ENCODE assay signal across 11 cellular contexts in the genomic region with DNA sequence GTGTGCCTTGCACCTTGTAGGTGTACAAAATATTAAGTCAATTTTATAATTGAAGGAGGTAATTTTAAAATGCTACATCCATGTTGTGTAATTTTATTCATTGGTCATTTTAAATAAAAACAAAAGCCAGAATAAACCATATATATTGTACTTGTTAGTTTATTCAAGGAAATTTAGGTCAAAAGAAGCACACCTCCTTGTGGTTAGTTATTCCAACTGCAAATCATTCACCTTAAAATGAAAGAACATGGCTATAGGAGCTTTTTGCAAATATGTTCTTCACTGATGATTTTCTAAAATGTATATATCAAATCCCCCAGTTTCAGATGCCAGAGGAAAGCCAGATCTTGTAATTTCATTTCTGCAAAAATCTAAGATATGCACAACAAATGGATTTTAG. TPM values are rescaled to one million over a fixed set of nuclear protein-coding genes. Genes with fewer than 3 reads are reported as not detected.
A peak's percentile ranks its signal among the peaks of the same experiment; 100 is the strongest.
DNase-seq lines count a peak whose midpoint lies in the region; ATAC-seq and TF ChIP-seq lines count a peak whose summit lies in the region.
"Had no signal": no experiment of that assay in that cellular context is flagged by ENCODE, and none has a peak within 500 bp of the region (broad histone marks: within the 10 kb centered on the region; RNA-seq: fewer than 3 reads in every experiment).

No MANE protein-coding gene starts in this region.

- no peaks in the 10 kb centered on the region for H4K20me1 ChIP-seq in mammary epithelial cell (ENCODE audit: insufficient read depth, low read length)

- H3K27me3 ChIP-seq in mammary epithelial cell (ENCODE audit: insufficient read depth, low read length): no peaks in the 10 kb centered on the region

- no peaks in the 10 kb centered on the region for H3K36me3 ChIP-seq in mammary epithelial cell (ENCODE audit: insufficient read depth, low read length)

- H3K9ac ChIP-seq in mammary epithelial cell (ENCODE audit: insufficient read depth, low read length): no peak overlapping the region

- H3K4me3 ChIP-seq in mammary epithelial cell (replicated peaks in 1 of 3; ENCODE audit: insufficient read depth in 1 of 3, low read depth in 2 of 3, low read length in 3 of 3): no peak overlapping the region

- dilution Hi-C loops in mammary epithelial cell (cut with HindIII; ENCODE audit: low sequenced_read_pairs): no loop called here

- no peak overlapping the region for H3K4me3 Mint-ChIP-seq in mesothelial cell of epicardium

- no peak overlapping the region for H3K27ac ChIP-seq in mammary epithelial cell (ENCODE audit: insufficient read depth, low read depth, low read length)

- in situ Hi-C loops in mammary epithelial cell (cut with MboI; ENCODE audit: low sequenced_read_pairs in 2 of 2): no loop called here

- H3K36me3 Mint-ChIP-seq in mesothelial cell of epicardium: no peaks in the 10 kb centered on the region

- intact Hi-C loops in mammary epithelial cell (cut with micrococcal nuclease): loop anchor here (1.0 kb wide), 1 partner anchor 167 kb away; no protein-coding TSS in a partner anchor

- peaks cover 10% of the 10 kb centered on the region for H3K4me1 Mint-ChIP-seq in mesothelial cell of epicardium

- DNase-seq in EH (ENCODE audit: low read depth): peak; percentile 20
- peak; percentile 24 for DNase-seq in M059J (ENCODE audit: low read depth)
- DNase-seq in mammary epithelial cell: peak; percentile 23
- DNase-seq in mesothelial cell of epicardium (ENCODE audit: low spot score in 2 of 2, unreplicated experiment in 2 of 2): no peak
- DNase-seq in mucosa of gallbladder (ENCODE audit: low spot score): no peak
- DNase-seq: activated CD4-positive, alpha-beta T cell treated with anti-CD3 and anti-CD28 coated beads, Interleukin-2, amount 50 U/mL, for 4 hours; activated naive CD4-positive, alpha-beta T cell treated with Interleukin-2 at 50 U/mL for 16 hours; NCI-H446 had no signal

- BruUV-seq in mammary epithelial cell (replicated peaks; lab: Mats Ljungman, UMichigan): no TSS peak

- peak; percentile 25 to 38 for TF ChIP-seq CTCF in mammary epithelial cell (conservative IDR thresholded peaks at IDR 0.05 in 1 of 2, IDR thresholded peaks at IDR 0.05 in 1 of 2; ENCODE audit: extremely low read depth in 1 of 2, insufficient read depth in 1 of 2, low read depth in 1 of 2, low read length in 2 of 2)
- peak; percentile 26 for TF ChIP-seq CTCF in mesothelial cell of epicardium (IDR thresholded peaks at IDR 0.05; ENCODE audit: unreplicated experiment)

- CTCF ChIA-PET in mammary epithelial cell (lab: Charles Lee; ENCODE audit: low non-redundant PET): no interaction called here

- H3K9me3 ChIP-seq in mammary epithelial cell (replicated peaks; ENCODE audit: insufficient read depth, low read length): no peaks in the 10 kb centered on the region

- peaks cover 12% of the 10 kb centered on the region for H3K79me2 ChIP-seq in mammary epithelial cell (ENCODE audit: insufficient read depth, low read length)

- H2AFZ ChIP-seq in mammary epithelial cell (ENCODE audit: low read depth, low read length): no peak overlapping the region

- no peaks in the 10 kb centered on the region for H3K27me3 Mint-ChIP-seq in mesothelial cell of epicardium (ENCODE audit: low read depth)

- ATAC-seq in esophagus mucosa: no peak
- no peak for ATAC-seq in GM21576 (IDR thresholded peaks at IDR 0.05; ENCODE audit: unreplicated experiment)
- ATAC-seq in GM21825 (IDR thresholded peaks at IDR 0.05; ENCODE audit: unreplicated experiment): no peak

- no peaks in the 10 kb centered on the region for H3K9me3 Mint-ChIP-seq in mesothelial cell of epicardium

- H3K4me2 ChIP-seq in mammary epithelial cell (ENCODE audit: insufficient read depth, low read depth, low read length): no peak overlapping the region

- H3K4me1 ChIP-seq in mammary epithelial cell (ENCODE audit: insufficient read depth, low read length): peaks cover 9% of the 10 kb centered on the region

- no peak overlapping the region for H3K27ac Mint-ChIP-seq in mesothelial cell of epicardium

RNA-seq across cellular contexts. Expression of a gene that starts 5.4 kb away (rescaled TPM):
- total RNA-seq in M059J (2014; rRNA removed; shearing (Covaris generic)): 94.5 and 110 TPM in 2 replicates
- total RNA-seq in mammary epithelial cell (10 to 100 TPM; 32.0 to 43.1 TPM), mesothelial cell of epicardium (20.5 to 21.5 TPM (median 21.1 TPM) in 3 replicates), esophagus mucosa (21.7 TPM), mucosa of gallbladder (42.8 TPM)
- polyA plus RNA-seq in mammary epithelial cell: 39.8 TPM
- 39.5 TPM for polyA minus RNA-seq in mammary epithelial cell

Comparison
In these comparisons a context has a peak if more than half of its experiments do, and no peak if none do; other contexts are left out.
1. DNase-seq: peak in EH (single experiment), M059J (single experiment) and mammary epithelial cell (single experiment); none in mesothelial cell of epicardium (0 of 2) and mucosa of gallbladder (single experiment).